In the genomic region with DNA sequence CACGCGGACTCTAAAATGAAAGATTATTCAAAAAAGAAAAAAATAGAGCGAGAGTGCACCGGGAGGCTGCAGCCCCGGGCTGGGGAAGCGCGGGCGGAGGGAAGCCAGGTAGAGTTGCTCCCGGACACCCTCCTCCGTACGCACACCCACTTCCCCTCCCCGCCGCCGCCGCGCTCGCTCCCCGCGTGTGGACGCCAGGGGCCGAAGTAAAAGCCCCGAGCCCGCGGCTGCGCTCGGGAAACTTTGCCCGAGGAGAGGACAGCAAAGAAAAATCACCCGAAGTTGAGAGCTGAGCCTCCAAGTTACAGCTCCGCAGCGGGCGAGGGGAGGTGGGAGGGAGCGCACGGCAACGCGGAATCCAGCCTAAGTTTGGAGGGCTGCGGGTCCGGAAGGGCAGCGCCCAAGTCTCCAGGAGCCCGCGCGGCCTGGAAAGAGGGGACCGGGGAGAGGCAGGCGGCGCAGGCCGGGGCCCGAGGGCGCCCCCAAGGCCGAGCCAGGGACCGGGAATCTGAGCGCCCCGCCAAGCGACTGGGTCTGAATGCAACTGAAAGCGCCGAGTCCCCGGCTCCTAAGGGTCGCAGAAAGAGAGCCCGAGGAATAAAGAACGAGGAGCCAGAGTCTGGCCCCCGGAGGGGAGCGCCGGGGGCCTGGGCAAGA, we compare ENCODE assay signal across 8 cellular contexts. TPM values are rescaled to one million over a fixed set of nuclear protein-coding genes. Genes with fewer than 3 reads are reported as not detected.
DNase-seq lines count a peak whose midpoint lies in the region; ATAC-seq, FAIRE-seq and TF ChIP-seq lines count a peak whose summit lies in the region.

No MANE protein-coding gene starts in this region.

- no peak overlapping the region for H3T11ph ChIP-seq in H9 (ENCODE audit: low read length)

- TF ChIP-seq CTCF in DOHH2 (IDR thresholded peaks at IDR 0.05; ENCODE audit: low read depth, low read length, poor library complexity, severe bottlenecking) (no peak), H9 (conservative IDR thresholded peaks at IDR 0.05) (no peak), RWPE1 (conservative IDR thresholded peaks at IDR 0.05; ENCODE audit: low read depth) (no peak), upper lobe of right lung (IDR thresholded peaks at IDR 0.05) (no peak), D721Med (IDR thresholded peaks at IDR 0.05; ENCODE audit: insufficient read depth, missing control alignments) (no peak)

- peaks cover 0 to 10% (median 2%) of the 10 kb centered on the region in 3 experiments; a peak in 3 of 7 replicates for H3K36me3 Mint-ChIP-seq in H9 (ENCODE audit: insufficient read depth in 1 of 3, low read depth in 3 of 3)

- H3K4ac ChIP-seq in H9 (ENCODE audit: low read depth, low read length), result no peak overlapping the region

- FAIRE-seq in D721Med (lab: Jason Lieb, UNC), result no peak

- H4K91ac ChIP-seq in H9 (ENCODE audit: insufficient read length, low read depth, low read length), result no peak overlapping the region

- DNase-seq in H9, result peak; percentile 61
- DNase-seq in RWPE1 (ENCODE audit: low spot score), result peak; percentile 21
- peak; percentile 81 for DNase-seq in upper lobe of right lung
- no peak for DNase-seq in D721Med (ENCODE audit: insufficient read length, low spot score)
- no peak for DNase-seq in stimulated activated CD4-positive, alpha-beta T cell treated with anti-CD3 and anti-CD28 coated beads, Interleukin-1b, Interleukin-23, amount 100 ng/mL, for 48 hours

- H3K4me2 ChIP-seq in DOHH2 (ENCODE audit: low read length) (peak overlapping the region; percentile 93), H9 (ENCODE audit: insufficient read depth, insufficient read length, low read length) (peak overlapping the region; percentile 94)

- intact Hi-C loops in upper lobe of right lung (cut with DNase I), result no loop called here

- peak; percentile 20 for ATAC-seq in upper lobe of right lung

- H3K79me2 ChIP-seq in DOHH2 (ENCODE audit: control insufficient read depth, low read length) (peaks cover 80% of the 10 kb centered on the region), H9 (ENCODE audit: insufficient read depth, low read length) (peaks cover 1% of the 10 kb centered on the region; the same call in 1 of the 2 replicates)

- no peaks in the 10 kb centered on the region for H3K9me2 ChIP-seq in DOHH2 (replicated peaks; ENCODE audit: control insufficient read depth, low read length)

- no peaks in the 10 kb centered on the region for H3K27me3 ChIP-seq in DOHH2 (ENCODE audit: control insufficient read depth, low read length)
- no peaks in the 10 kb centered on the region for H3K27me3 ChIP-seq in H9 (ENCODE audit: insufficient read depth, low read length)
- H3K27me3 ChIP-seq in duodenal mucosa (ENCODE audit: control insufficient read depth in 1 of 2, insufficient read depth in 2 of 2, low read length in 2 of 2), result peaks cover 9 to 23% of the 10 kb centered on the region in 2 donors
- peaks cover 69% of the 10 kb centered on the region for H3K27me3 ChIP-seq in upper lobe of right lung

- H3K36me3 ChIP-seq in DOHH2 (ENCODE audit: control insufficient read depth, low read length) (peaks cover 46% of the 10 kb centered on the region), duodenal mucosa (ENCODE audit: control insufficient read depth in 1 of 2, insufficient read depth in 2 of 2, low read length in 2 of 2) (no peaks in the 10 kb centered on the region), mesodermal cell (ENCODE audit: control insufficient read depth, insufficient read depth, low read length) (no peaks in the 10 kb centered on the region), upper lobe of right lung (no peaks in the 10 kb centered on the region)

- no peak overlapping the region for H3K9ac ChIP-seq in H9 (ENCODE audit: extremely low read depth, insufficient read length, low read length)
- H3K9ac ChIP-seq in duodenal mucosa (ENCODE audit: low read depth in 1 of 2, low read length in 2 of 2), result peak overlapping the region; percentile 52 to 86

- H3K23me2 ChIP-seq in H9 (ENCODE audit: insufficient read length, low read depth, low read length, poor library complexity, severe bottlenecking), result peaks cover 56% of the 10 kb centered on the region

- H2BK20ac ChIP-seq in H9 (ENCODE audit: low read depth, low read length, poor library complexity, severe bottlenecking), result no peak overlapping the region

- CTCF ChIA-PET in RWPE1 (lab: Yijun Ruan, JAX), result interaction anchor here (0.5 to 1.0 kb wide), 4 partner anchors 28 to 1787 kb away, joined by 3 to 5 read pairs (median 4); no protein-coding TSS in a partner anchor

- no CpG with 5 or more reads among the region's 61 CpGs for WGBS in H9 (ENCODE audit: extremely low coverage, insufficient read length, low lambda C conversion rate)
- 0% methylated on average over 38 to 55 of the region's 61 CpGs for WGBS in mesodermal cell (ENCODE audit: insufficient coverage in 2 of 2), 2 experiments

- H3K9me3 ChIP-seq in DOHH2 (ENCODE audit: control insufficient read depth, insufficient read depth, low read length) (no peaks in the 10 kb centered on the region), H9 (ENCODE audit: control insufficient read depth, low read depth, low read length) (no peaks in the 10 kb centered on the region), duodenal mucosa (ENCODE audit: control insufficient read depth in 1 of 2, low read length in 2 of 2) (no peaks in the 10 kb centered on the region), mesodermal cell (ENCODE audit: control insufficient read depth, low read length) (no peaks in the 10 kb centered on the region), upper lobe of right lung (no peaks in the 10 kb centered on the region)

- H3K4me3 Mint-ChIP-seq in H9, result peak overlapping the region; percentile 95 to 96

- H3K4me1 ChIP-seq in DOHH2 (ENCODE audit: control insufficient read depth, low read length) (peaks cover 14% of the 10 kb centered on the region), H9 (ENCODE audit: insufficient read depth, low read length) (no peaks in the 10 kb centered on the region), duodenal mucosa (ENCODE audit: control insufficient read depth in 1 of 2, insufficient read depth in 2 of 2, low read length in 2 of 2) (peaks cover 17 to 29% of the 10 kb centered on the region in 2 donors), mesodermal cell (ENCODE audit: control insufficient read depth, insufficient read depth, low read length, poor library complexity, severe bottlenecking) (peaks cover 12% of the 10 kb centered on the region), upper lobe of right lung (peaks cover 55% of the 10 kb centered on the region)

- H3K9me3 Mint-ChIP-seq in H9, result no peaks in the 10 kb centered on the region

- POLR2A ChIA-PET in RWPE1 (lab: Yijun Ruan, JAX; ENCODE audit: low non-redundant PET), result no interaction called here

- no peak overlapping the region for H4K8ac ChIP-seq in H9 (replicated peaks; ENCODE audit: insufficient read length, low read depth, low read length)

- H3K79me1 ChIP-seq in H9 (ENCODE audit: insufficient read depth, low read depth, low read length, poor library complexity, severe bottlenecking), result no peaks in the 10 kb centered on the region

- peak overlapping the region; percentile 56 for H3K14ac ChIP-seq in H9 (ENCODE audit: insufficient read depth, low read length)

- H3K27me3 Mint-ChIP-seq in H9 (ENCODE audit: low read depth), result peaks cover 14% of the 10 kb centered on the region

- no peak overlapping the region for H2BK120ac ChIP-seq in H9 (ENCODE audit: low read depth, low read length, poor library complexity, severe bottlenecking)

- H3F3A ChIP-seq in DOHH2 (ENCODE audit: control insufficient read depth, insufficient read depth), result peaks cover 23% of the 10 kb centered on the region

- peak overlapping the region; percentile 88 for H3K4me3 ChIP-seq in DOHH2 (ENCODE audit: low read length)
- H3K4me3 ChIP-seq in duodenal mucosa (ENCODE audit: low read depth in 1 of 2, low read length in 2 of 2), result peak overlapping the region; percentile 74 to 91
- peak overlapping the region; percentile 70 for H3K4me3 ChIP-seq in mesodermal cell (ENCODE audit: extremely low read depth, insufficient read depth, low read length, poor library complexity, severe bottlenecking)
- H3K4me3 ChIP-seq in upper lobe of right lung, result peak overlapping the region; percentile 66

- no peak overlapping the region for H2BK5ac ChIP-seq in H9 (ENCODE audit: insufficient read length, low read length)

- H3K18ac ChIP-seq in H9 (ENCODE audit: insufficient read length, low read depth, low read length), result no peak overlapping the region

- peak overlapping the region; percentile 95 for H3K27ac ChIP-seq in DOHH2 (ENCODE audit: low read depth, low read length)
- H3K27ac ChIP-seq in H9 (ENCODE audit: insufficient read length, low read depth, low read length), result no peak overlapping the region
- peak overlapping the region; percentile 17; the same call in 1 of the 2 replicates for H3K27ac ChIP-seq in RWPE1
- H3K27ac ChIP-seq in duodenal mucosa (ENCODE audit: low read depth, low read length), result peak overlapping the region; percentile 66
- no peak overlapping the region for H3K27ac ChIP-seq in mesodermal cell (ENCODE audit: low read depth, low read length, severe bottlenecking)
- H3K27ac ChIP-seq in upper lobe of right lung, result peak overlapping the region; percentile 32

- H3K4me1 Mint-ChIP-seq in H9, result peaks cover 18 to 21% of the 10 kb centered on the region in 2 experiments

- H4K20me1 ChIP-seq in DOHH2 (ENCODE audit: control insufficient read depth, insufficient read depth, low read depth, low read length), result no peaks in the 10 kb centered on the region
- H4K20me1 ChIP-seq in H9 (ENCODE audit: control insufficient read depth, insufficient read depth, insufficient read length), result no peaks in the 10 kb centered on the region

- no peak overlapping the region for H2AFZ ChIP-seq in H9 (ENCODE audit: low read length)

- H3K27ac Mint-ChIP-seq in H9, result peak overlapping the region in 1 of 3 experiments; percentile 44; a peak in 1 of 7 replicates

- no peak overlapping the region for H2BK12ac ChIP-seq in H9 (ENCODE audit: insufficient read length, low read depth, low read length)

- no peak overlapping the region for H3K56ac ChIP-seq in H9 (ENCODE audit: insufficient read length, low read depth, low read length)

- H2BK15ac ChIP-seq in H9 (ENCODE audit: low read depth, low read length), result no peak overlapping the region

- H2AK5ac ChIP-seq in H9 (ENCODE audit: insufficient read length, low read length), result no peak overlapping the region

- no peak overlapping the region for H4K5ac ChIP-seq in H9 (ENCODE audit: insufficient read length, low read depth, low read length)

- no peak overlapping the region for H3K23ac ChIP-seq in H9 (ENCODE audit: insufficient read length, low read depth, low read length)

RNA-seq across cellular contexts. Expression of gene BCL11A, which starts 0.7 kb away (rescaled TPM):
- 91.4 and 92.7 TPM in 2 replicates for total RNA-seq in H9 (2021)
- 11.3 TPM for polyA plus RNA-seq in mesodermal cell (2013, experiment 1 of 2)
- 11.6 TPM for polyA plus RNA-seq in mesodermal cell (2013, experiment 2 of 2)
- 10.3 TPM for total RNA-seq in upper lobe of right lung

Comparison
In these comparisons a context has a peak if more than half of its experiments do, and no peak if none do; other contexts are left out.
1. H3K27ac ChIP-seq: peak in DOHH2 (single experiment), RWPE1 (single experiment), duodenal mucosa (single experiment) and upper lobe of right lung (single experiment); none in H9 (single experiment) and mesodermal cell (single experiment).
2. DNase-seq: peak in H9 (single experiment), RWPE1 (single experiment) and upper lobe of right lung (single experiment); none in D721Med (single experiment) and stimulated activated CD4-positive, alpha-beta T cell treated with anti-CD3 and anti-CD28 coated beads, Interleukin-1b, Interleukin-23, amount 100 ng/mL, for 48 hours (single experiment).
3. Peak in every context shown above with its lines, with median percentiles within 50 percentile points of each other: H3K4me3 ChIP-seq.